34 cellular contexts compared by ENCODE assay signal in genomic region chr11:32161293-32161692, GRCh38.
"Had no signal": no experiment of that assay in that cellular context is flagged by ENCODE, and none has a peak within 500 bp of the region (broad histone marks: within the 10 kb centered on the region; RNA-seq: fewer than 3 reads in every experiment).

No MANE protein-coding gene starts in this region.

- H3K4me1 ChIP-seq: adrenal gland, body of pancreas, breast epithelium, Peyer's patch had no signal

- H3K9me3 ChIP-seq: adrenal gland, body of pancreas, breast epithelium, Peyer's patch had no signal

- H3K27ac ChIP-seq: adrenal gland, body of pancreas, breast epithelium, Peyer's patch, RWPE1, VCaP had no signal

- DNase-seq: activated B cell treated with CpG ODN at 0.5 μM for 24 hours; activated CD4-positive, alpha-beta memory T cell treated with anti-CD3 and anti-CD28 coated beads for 36 hours; activated CD4-positive, alpha-beta T cell treated with anti-CD3 and anti-CD28 coated beads for 4 hours; activated CD4-positive, alpha-beta T cell treated with anti-CD3 and anti-CD28 coated beads, Interleukin-2, amount 50 U/mL, for 1 hour; activated CD4-positive, CD25-positive, alpha-beta regulatory T cell treated with anti-CD3 and anti-CD28 coated beads, Interleukin-2, amount 50 U/mL, for 72 hours; activated CD8-positive, alpha-beta memory T cell treated with anti-CD3 and anti-CD28 coated beads, Interleukin-2, amount 50 U/mL, for 4 hours; activated gamma-delta T cell treated with Interleukin-2 at 50 U/mL for 16 hours; activated naive CD4-positive, alpha-beta T cell treated with anti-CD3 and anti-CD28 coated beads for 36 hours; activated T-cell treated with anti-CD3 and anti-CD28 coated beads for 4 hours; activated T-cell treated with anti-CD3 and anti-CD28 coated beads, Interleukin-2, amount 50 U/mL, for 4 hours; adrenal gland; body of pancreas; KBM-7; MM.1S; MV-4-11; NCI-H1092; NCI-H187 treated with DMSO at 0.1 percent for 48 hours; NCI-H2081; NCI-H2227 treated with DMSO at 0.1 percent for 48 hours; NCI-H446; NCI-H510A treated with DMSO at 0.1 percent for 48 hours; NCI-H526 treated with DMSO at 0.1 percent for 48 hours; NK-92 treated with Interleukin-12 subunit alpha and Interleukin-12 subunit beta, amount 100 ng/mL, for 24 hours; PC-3; Peyer's patch; SIG-M5; SW 1271; T-helper 1 cell; T-helper 2 cell; T-helper 9 cell had no signal

- H3K27me3 ChIP-seq: breast epithelium, Peyer's patch had no signal

- FAIRE-seq: astrocyte had no signal

- H3K36me3 ChIP-seq: adrenal gland, breast epithelium, Peyer's patch had no signal

- H3K4me3 ChIP-seq: adrenal gland, body of pancreas, breast epithelium, Peyer's patch had no signal
